11 cellular contexts compared by ENCODE assay signal in the genomic region with DNA sequence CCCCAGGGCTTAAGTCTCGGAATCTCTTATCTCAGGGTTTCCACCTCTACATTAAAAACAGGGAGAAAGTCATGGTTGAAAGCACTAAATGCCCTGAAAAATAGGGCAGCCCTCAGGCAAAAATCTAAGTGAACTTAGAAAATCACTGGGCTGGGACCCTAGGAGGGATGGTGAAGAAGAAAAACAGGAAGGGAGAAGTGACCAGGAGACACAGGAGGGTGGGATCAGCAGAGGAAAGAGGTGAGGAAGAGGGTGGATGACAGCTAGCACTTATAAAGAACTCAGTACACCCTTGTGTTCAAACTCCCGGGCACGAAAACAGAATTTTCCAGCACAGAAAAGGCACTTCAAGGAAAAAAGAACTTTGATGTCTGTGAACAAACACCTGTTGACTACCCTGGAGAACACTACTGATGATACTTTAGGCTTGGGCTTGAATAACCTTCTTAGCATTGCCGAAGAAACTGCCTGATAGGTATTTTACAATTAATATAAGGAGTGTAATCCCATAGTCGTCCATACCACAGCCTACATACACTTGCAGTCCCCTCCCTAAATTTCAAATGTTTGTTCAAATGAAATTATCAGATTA. TPM values are rescaled to one million over a fixed set of nuclear protein-coding genes. Genes with fewer than 3 reads are reported as not detected.
DNase-seq lines count a peak whose midpoint lies in the region; ATAC-seq and TF ChIP-seq lines count a peak whose summit lies in the region.
"Had no signal": no experiment of that assay in that cellular context is flagged by ENCODE, and none has a peak within 500 bp of the region (broad histone marks: within the 10 kb centered on the region; RNA-seq: fewer than 3 reads in every experiment).

No MANE protein-coding gene starts in this region.

- peak overlapping the region in 8 of 11 experiments; percentile 6 to 96 (median 94); a peak in 13 of 22 replicates for H3K27ac ChIP-seq in BLaER1 treated with 17β-estradiol and CSF1 and Interleukin-3, amounts not matched to agents 10 nM and 100 nM
- no peak overlapping the region for H3K27ac ChIP-seq in HL-60 (replicated peaks)
- no peak overlapping the region for H3K27ac ChIP-seq in sigmoid colon
- H3K27ac ChIP-seq: right atrium auricular region had no signal

- no peak for DNase-seq in HL-60 (ENCODE audit: low read depth in 1 of 2, low spot score in 1 of 2)
- no peak for DNase-seq in astrocyte of the cerebellum (ENCODE audit: low read depth)
- DNase-seq in memory B cell (ENCODE audit: low spot score in 2 of 2): no peak
- DNase-seq in NCI-H1048 (lab: John Stamatoyannopoulos, UW): no peak
- DNase-seq in COLO829 (ENCODE audit: low spot score): no peak
- DNase-seq in sigmoid colon: no peak

- peaks cover 14% of the 10 kb centered on the region for H3K36me3 Mint-ChIP-seq in memory B cell

- intact Hi-C loops in sigmoid colon (cut with DNase I): no loop called here

- no peak for TF ChIP-seq CTCF in HL-60 (IDR thresholded peaks at IDR 0.05; ENCODE audit: insufficient read depth, low read length)
- TF ChIP-seq CTCF in astrocyte of the cerebellum (IDR thresholded peaks at IDR 0.05; ENCODE audit: low read depth, low read length, missing control alignments): no peak
- TF ChIP-seq CTCF in sigmoid colon (IDR thresholded peaks at IDR 0.05): no peak

- peak overlapping the region; percentile 75 for H3K4me3 Mint-ChIP-seq in memory B cell

- no peak for TF ChIP-seq EP300 in sigmoid colon (IDR thresholded peaks at IDR 0.05)

- peaks cover 0 to 24% (median 12%) of the 10 kb centered on the region in 11 experiments; a peak in 11 of 22 replicates for H4K20me1 ChIP-seq in BLaER1 treated with 17β-estradiol and CSF1 and Interleukin-3, amounts not matched to agents 10 nM and 100 nM

- H3K27ac Mint-ChIP-seq in memory B cell: peak overlapping the region; percentile 10

- H3K27me3 ChIP-seq in BLaER1 treated with 17β-estradiol and CSF1 and Interleukin-3, amounts not matched to agents 10 nM and 100 nM: no peaks in the 10 kb centered on the region
- H3K27me3 ChIP-seq in HL-60 (ENCODE audit: insufficient read depth, poor library complexity, severe bottlenecking) (no peaks in the 10 kb centered on the region), sigmoid colon (no peaks in the 10 kb centered on the region)
- H3K27me3 ChIP-seq: right atrium auricular region had no signal

- peaks cover 4 to 21% (median 14%) of the 10 kb centered on the region in 11 experiments; a peak in 16 of 22 replicates for H3K9me3 ChIP-seq in BLaER1 treated with 17β-estradiol and CSF1 and Interleukin-3, amounts not matched to agents 10 nM and 100 nM (replicated peaks in 1 of 11)
- no peaks in the 10 kb centered on the region for H3K9me3 ChIP-seq in sigmoid colon
- H3K9me3 ChIP-seq: right atrium auricular region had no signal

- H3K4me1 Mint-ChIP-seq in memory B cell: peaks cover 32% of the 10 kb centered on the region

- peaks cover 3% of the 10 kb centered on the region for H3K9me3 Mint-ChIP-seq in memory B cell

- peak overlapping the region; percentile 75 to 98 (median 89) for H3K4me2 ChIP-seq in BLaER1 treated with 17β-estradiol and CSF1 and Interleukin-3, amounts not matched to agents 10 nM and 100 nM

- H3K4me3 ChIP-seq in BLaER1 treated with 17β-estradiol and CSF1 and Interleukin-3, amounts not matched to agents 10 nM and 100 nM: peak overlapping the region; percentile 81 to 96 (median 94)
- peak overlapping the region; percentile 81 for H3K4me3 ChIP-seq in HL-60 (replicated peaks; ENCODE audit: insufficient read depth, low read length)
- peak overlapping the region; percentile 87 for H3K4me3 ChIP-seq in astrocyte of the cerebellum (ENCODE audit: low read depth, low read length)
- no peak overlapping the region for H3K4me3 ChIP-seq in sigmoid colon

- in situ Hi-C loops in astrocyte of the cerebellum (cut with HindIII; ENCODE audit: low sequenced_read_pairs): no loop called here

- TF ChIP-seq POLR2A in sigmoid colon (IDR thresholded peaks at IDR 0.05): no peak

- H3K4me1 ChIP-seq in BLaER1 treated with 17β-estradiol and CSF1 and Interleukin-3, amounts not matched to agents 10 nM and 100 nM: peaks cover 53 to 69% (median 61%) of the 10 kb centered on the region in 10 experiments
- H3K4me1 ChIP-seq in sigmoid colon: peaks cover 0 to 37% (median 20%) of the 10 kb centered on the region in 4 donors

- 71 to 78% methylated on average over 5 of the region's 5 CpGs for WGBS in sigmoid colon, 2 donors

- ATAC-seq in memory B cell (ENCODE audit: low read depth) (no peak), GM18519 (IDR thresholded peaks at IDR 0.05; ENCODE audit: low FRiP score, unreplicated experiment) (no peak)

- H3K9ac ChIP-seq in BLaER1 treated with 17β-estradiol and CSF1 and Interleukin-3, amounts not matched to agents 10 nM and 100 nM: peak overlapping the region; percentile 90 to 97 (median 95); a peak in 20 of 22 replicates

- H3K36me3 ChIP-seq in BLaER1 treated with 17β-estradiol and CSF1 and Interleukin-3, amounts not matched to agents 10 nM and 100 nM: peaks cover 0 to 43% (median 31%) of the 10 kb centered on the region in 11 experiments; a peak in 18 of 22 replicates
- H3K36me3 ChIP-seq in sigmoid colon: peaks cover 0 to 7% (median 0%) of the 10 kb centered on the region in 4 donors
- H3K36me3 ChIP-seq: right atrium auricular region had no signal

- no peaks in the 10 kb centered on the region for H3K27me3 Mint-ChIP-seq in memory B cell

RNA-seq across cellular contexts. Expression of a gene that starts 2.0 kb away (rescaled TPM):
- total RNA-seq in sigmoid colon: 1 to 10 TPM; 6.1 to 8.0 (median 6.6) TPM
- 1 to 10 TPM; 1.6 to 3.9 (median 2.4) TPM for polyA plus RNA-seq in sigmoid colon

RNA-seq across cellular contexts. Expression of a gene that starts 2.0 kb away (rescaled TPM):
- 10 to 100 TPM in 1 of 4 donors, 1 to 10 TPM in 3; 2.5 to 12.8 (median 5.2) TPM for total RNA-seq in sigmoid colon
- polyA plus RNA-seq in sigmoid colon: 10 to 100 TPM; 20.0 to 58.9 (median 53.4) TPM

RNA-seq across cellular contexts. Expression of a gene that starts 13.9 kb away (rescaled TPM):
- total RNA-seq in sigmoid colon: not detected
- under 1 TPM in 1 of 3 donors, not detected in 2; 0.09 TPM for polyA plus RNA-seq in sigmoid colon
- total RNA-seq: G401, right atrium auricular region, temporal lobe had no signal

Comparison
In these comparisons a context has a peak if more than half of its experiments do, and no peak if none do; other contexts are left out.
1. H3K27ac ChIP-seq: peak in BLaER1 treated with 17β-estradiol and CSF1 and Interleukin-3, amounts not matched to agents 10 nM and 100 nM (8 of 11); none in HL-60 (single experiment) and sigmoid colon (0 of 4).
2. H3K4me3 ChIP-seq: peak in BLaER1 treated with 17β-estradiol and CSF1 and Interleukin-3, amounts not matched to agents 10 nM and 100 nM (10 of 10), HL-60 (single experiment) and astrocyte of the cerebellum (single experiment); none in sigmoid colon (0 of 4).